ENCODE assay signal across 7 cellular contexts in the genomic region with DNA sequence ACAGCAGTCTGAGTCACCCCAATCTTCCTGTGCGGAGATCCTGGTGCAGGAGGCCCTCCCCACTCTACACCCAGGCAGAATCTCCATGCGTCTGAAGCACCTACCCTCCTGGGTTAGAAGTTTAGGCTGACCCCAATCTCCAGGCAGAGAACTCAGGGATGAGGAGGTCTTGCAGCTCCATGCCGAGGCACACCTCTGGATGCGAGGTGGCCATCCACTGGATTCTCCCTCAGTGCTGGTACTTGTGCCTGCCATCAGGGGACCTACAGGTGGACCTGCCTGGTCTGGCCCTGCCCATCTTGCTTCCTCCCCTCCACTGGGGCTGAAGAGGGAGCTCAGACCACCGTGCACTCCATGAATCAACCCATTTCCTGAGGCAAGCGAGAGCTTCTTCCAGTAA.
"Had no signal": no experiment of that assay in that cellular context is flagged by ENCODE, and none has a peak within 500 bp of the region (broad histone marks: within the 10 kb centered on the region; RNA-seq: fewer than 3 reads in every experiment).

No MANE protein-coding gene starts in this region.

- H3K4me1 ChIP-seq: Peyer's patch, SJCRH30 had no signal

- H3K36me3 ChIP-seq: MG63, Peyer's patch, SJCRH30 had no signal

- H3K4me3 ChIP-seq: MG63, PC-9, Peyer's patch, SJCRH30 had no signal

- H3K4me2 ChIP-seq: PC-9 had no signal

- H3K27ac ChIP-seq: PC-9, Peyer's patch, SJCRH30 had no signal

- DNase-seq: NCI-H187; NK-92 treated with Interleukin-12 subunit alpha and Interleukin-12 subunit beta, amount 100 ng/mL, for 24 hours; PC-9; Peyer's patch had no signal

- H3K27me3 ChIP-seq: Peyer's patch had no signal

- H2AFZ ChIP-seq: PC-9 had no signal

- ATAC-seq: Right ventricle myocardium inferior had no signal

- H3K9me3 ChIP-seq: MG63, Peyer's patch, SJCRH30 had no signal
